In genomic region chr7:128821724-128822123, GRCh38 we compare ENCODE assay signal across 38 cellular contexts. TPM values are rescaled to one million over a fixed set of nuclear protein-coding genes. Genes with fewer than 3 reads are reported as not detected.
"Had no signal": no experiment of that assay in that cellular context is flagged by ENCODE, and none has a peak within 500 bp of the region (broad histone marks: within the 10 kb centered on the region; RNA-seq: fewer than 3 reads in every experiment).

No MANE protein-coding gene starts in this region.

- H2AFZ ChIP-seq: neural progenitor cell, parathyroid adenoma had no signal

- H3K4me2 ChIP-seq: neural progenitor cell, smooth muscle cell had no signal

- H3K4me1 ChIP-seq: left lung, neural progenitor cell, right atrium auricular region, tibial nerve, uterus had no signal

- H3K79me2 ChIP-seq: parathyroid adenoma had no signal

- H3K9me3 ChIP-seq: left lung, neutrophil, right atrium auricular region, sigmoid colon, tibial nerve, uterus had no signal

- ATAC-seq: left colon; left lung; stimulated activated memory B cell treated with anti-CD40 and anti-IgM and Interleukin-4, amounts not matched to agents 10 μg/mL and 1 μg/mL and 100 μg/mL, for 72 hours; stimulated activated naive CD8-positive, alpha-beta T cell treated with anti-CD3 and anti-CD28 coated beads, Interleukin-15, amount 100 ng/mL, for 72 hours had no signal

- FAIRE-seq: islet of Langerhans, kidney had no signal

- H3K27me3 ChIP-seq: neural progenitor cell, right atrium auricular region, sigmoid colon, tibial nerve, uterus had no signal

- H3K36me3 ChIP-seq: left lung, neural progenitor cell, neutrophil, right atrium auricular region, sigmoid colon, tibial nerve, uterus had no signal

- H3K4me3 ChIP-seq: left lung, lung, neural progenitor cell, right atrium auricular region, sigmoid colon, smooth muscle cell, tibial nerve, uterus had no signal

- DNase-seq: hypothalamus; immature natural killer cell; kidney; left colon; left lung; mesendoderm; naive B cell; natural killer cell; nephron progenitor cell; occipital lobe; sigmoid colon; stimulated activated CD4-positive, alpha-beta T cell treated with anti-CD3 and anti-CD28 coated beads, Interleukin-1b, Interleukin-23, amount 100 ng/mL, for 48 hours; stimulated activated CD4-positive, alpha-beta T cell treated with anti-CD3 and anti-CD28 coated beads, Interleukin-2, amount 100 ng/mL, for 48 hours; stimulated activated CD4-positive, alpha-beta T cell treated with anti-CD3 and anti-CD28 coated beads, Interleukin-4, amount 100 ng/mL, for 4 hours; stimulated activated CD8-positive, alpha-beta memory T cell treated with anti-CD3 and anti-CD28 coated beads, Interleukin-4, amount 100 ng/mL, for 48 hours; stimulated activated naive CD4-positive, alpha-beta T cell treated with Interleukin-2 at 50 U/mL for 16 hours; stimulated activated naive CD8-positive, alpha-beta T cell treated with anti-CD3 and anti-CD28 coated beads, Interleukin-15, amount 100 ng/mL, for 72 hours; substantia nigra; uterus had no signal

- H3K27ac ChIP-seq: left lung, neural progenitor cell, neutrophil, parathyroid adenoma, right atrium auricular region, sigmoid colon, tibial nerve, uterus had no signal

- H3K9ac ChIP-seq: neural progenitor cell, parathyroid adenoma had no signal

RNA-seq across cellular contexts. Expression of gene FLNC, which starts 8.5 kb away (rescaled TPM):
- polyA plus RNA-seq: immature natural killer cell had no signal

RNA-seq across cellular contexts. Expression of gene OPN1SW, which starts 46.1 kb away (rescaled TPM):
- total RNA-seq: kidney, left colon, left lung, lower leg skin, lung, mesothelial cell of epicardium, mononuclear cell, natural killer cell, occipital lobe, osteocyte, posterior vena cava, pulmonary artery endothelial cell, renal cortical epithelial cell, right atrium auricular region, sigmoid colon, skeletal muscle tissue, smooth muscle cell, temporal lobe, tibial nerve, ureter, uterus had no signal
- polyA plus RNA-seq: immature natural killer cell, lung, sigmoid colon had no signal
